1 cellular context compared by ENCODE assay signal in the genomic region with DNA sequence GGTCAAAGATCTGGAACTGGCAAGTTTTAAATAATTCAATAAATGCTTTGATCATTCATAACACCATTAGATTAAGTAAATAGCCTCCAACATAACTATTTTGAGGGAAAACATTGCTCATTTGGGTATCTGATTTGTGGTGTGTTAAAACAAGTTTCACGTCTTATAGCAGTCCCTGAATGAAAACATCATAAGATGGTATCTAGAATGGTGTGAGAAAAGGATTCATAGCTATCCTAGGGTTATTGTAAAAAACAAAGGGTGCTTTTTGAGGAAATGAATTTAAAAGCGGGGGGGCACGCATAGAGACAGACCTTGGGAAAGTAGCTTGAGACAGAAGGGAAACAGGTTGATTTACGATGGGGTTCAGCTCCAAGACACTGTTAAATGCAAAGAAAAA.
TF ChIP-seq lines count a peak whose summit lies in the region.

No MANE protein-coding gene starts in this region.

TF ChIP-seq in HepG2, 621 proteins besides CTCF, POLR2A, EP300 and RAD21:
- TF ChIP-seq ZNF124 (CRISPR knock-in tag; IDR thresholded peaks at IDR 0.05) (no peak), ZFAT (CRISPR knock-in tag; conservative IDR thresholded peaks at IDR 0.05) (no peak), PHF5A (CRISPR knock-in tag; IDR thresholded peaks at IDR 0.05; ENCODE audit: low read depth, unreplicated experiment) (no peak), BRCA1 (CRISPR knock-in tag; IDR thresholded peaks at IDR 0.05) (no peak), NCOR1 (IDR thresholded peaks at IDR 0.05; ENCODE audit: borderline replicate concordance, low read length) (no peak)
